8 cellular contexts compared by ENCODE assay signal in genomic region chr10:931326-932318, GRCh38. TPM values are rescaled to one million over a fixed set of nuclear protein-coding genes. Genes with fewer than 3 reads are reported as not detected.
DNase-seq lines count a peak whose midpoint lies in the region; ATAC-seq and TF ChIP-seq lines count a peak whose summit lies in the region.

Gene LARP4B, minus strand, starts transcription at chr10:931705. Its CDS starts 45,984 bp downstream, at chr10:885721.

- no peak for TF ChIP-seq CTCF in epithelial cell of esophagus (IDR thresholded peaks at IDR 0.05; ENCODE audit: insufficient read depth, low read depth, low read length, missing control alignments)

- peaks cover 31% of the 10 kb centered on the region for H3K4me1 ChIP-seq in mononuclear cell (ENCODE audit: insufficient read depth, low read length)

- no peaks in the 10 kb centered on the region for H3K9me3 ChIP-seq in mononuclear cell (ENCODE audit: low read depth, low read length)

- no peak for TF ChIP-seq RAD21 in Ishikawa (IDR thresholded peaks at IDR 0.05; ENCODE audit: low read depth)

- ATAC-seq in GM21619 (IDR thresholded peaks at IDR 0.05; ENCODE audit: unreplicated experiment) = peak; percentile 90

- DNase-seq in DMS153 (lab: John Stamatoyannopoulos, UW) = peak; percentile 85
- DNase-seq in OCI-M2 (lab: John Stamatoyannopoulos, UW; ENCODE audit: unreplicated experiment) = peak; percentile 37
- DNase-seq in activated T-cell treated with anti-CD3 and anti-CD28 coated beads for 4 hours = peak; percentile 92
- peak; percentile 99 for DNase-seq in epithelial cell of esophagus (ENCODE audit: low read depth)
- DNase-seq in stimulated activated CD8-positive, alpha-beta memory T cell treated with anti-CD3 and anti-CD28 coated beads, Interleukin-2, amount 100 ng/mL, for 48 hours (ENCODE audit: low read depth in 2 of 2) = peak; percentile 94 to 96

- H3K27me3 ChIP-seq in mononuclear cell (ENCODE audit: insufficient read depth, low read length) = no peaks in the 10 kb centered on the region

- no peak for TF ChIP-seq EP300 in Ishikawa (IDR thresholded peaks at IDR 0.05; ENCODE audit: borderline replicate concordance)

- H3K4me3 ChIP-seq in epithelial cell of esophagus (ENCODE audit: low read length) (peak within 1 kb of the TSS; percentile 83), mononuclear cell (ENCODE audit: low read length) (peak within 1 kb of the TSS; percentile 57)

TF ChIP-seq in Ishikawa, 13 proteins besides CTCF, POLR2A, EP300 and RAD21:
- TF ChIP-seq EGR1 (IDR thresholded peaks at IDR 0.05) (0 out of 2 replicates have a peak, but pooled peaks have one; percentile 27), YY1 (IDR thresholded peaks at IDR 0.05; ENCODE audit: low read depth) (peak; percentile 23; the same call in 1 of the 2 replicates), ZBTB7A (IDR thresholded peaks at IDR 0.05; ENCODE audit: low read depth) (peak; percentile 96), NFIC (IDR thresholded peaks at IDR 0.05) (no peak), CREB1 (IDR thresholded peaks at IDR 0.05; ENCODE audit: low read depth) (peak; percentile 56; the same call in 1 of the 2 replicates), MAX (IDR thresholded peaks at IDR 0.05) (peak; percentile 54; the same call in 1 of the 2 replicates), TAF1 (IDR thresholded peaks at IDR 0.05; ENCODE audit: low read depth) (peak; percentile 72), TEAD4 (IDR thresholded peaks at IDR 0.05) (no peak)

RNA-seq across cellular contexts. Expression of gene LARP4B, which starts in this region (rescaled TPM):
- 13.6 TPM for total RNA-seq in mononuclear cell

Comparison
In these comparisons a context has a peak if more than half of its experiments do, and no peak if none do; other contexts are left out.
1. Peak in every context shown above with its lines: DNase-seq, ATAC-seq and H3K4me3 ChIP-seq.
2. DNase-seq: peak in every context shown above with its lines; median percentile 99 in epithelial cell of esophagus; 95 in stimulated activated CD8-positive, alpha-beta memory T cell treated with anti-CD3 and anti-CD28 coated beads, Interleukin-2, amount 100 ng/mL, for 48 hours; 92 in activated T-cell treated with anti-CD3 and anti-CD28 coated beads for 4 hours; 85 in DMS153; 37 in OCI-M2.